ENCODE assay signal across 8 cellular contexts in the genomic region with DNA sequence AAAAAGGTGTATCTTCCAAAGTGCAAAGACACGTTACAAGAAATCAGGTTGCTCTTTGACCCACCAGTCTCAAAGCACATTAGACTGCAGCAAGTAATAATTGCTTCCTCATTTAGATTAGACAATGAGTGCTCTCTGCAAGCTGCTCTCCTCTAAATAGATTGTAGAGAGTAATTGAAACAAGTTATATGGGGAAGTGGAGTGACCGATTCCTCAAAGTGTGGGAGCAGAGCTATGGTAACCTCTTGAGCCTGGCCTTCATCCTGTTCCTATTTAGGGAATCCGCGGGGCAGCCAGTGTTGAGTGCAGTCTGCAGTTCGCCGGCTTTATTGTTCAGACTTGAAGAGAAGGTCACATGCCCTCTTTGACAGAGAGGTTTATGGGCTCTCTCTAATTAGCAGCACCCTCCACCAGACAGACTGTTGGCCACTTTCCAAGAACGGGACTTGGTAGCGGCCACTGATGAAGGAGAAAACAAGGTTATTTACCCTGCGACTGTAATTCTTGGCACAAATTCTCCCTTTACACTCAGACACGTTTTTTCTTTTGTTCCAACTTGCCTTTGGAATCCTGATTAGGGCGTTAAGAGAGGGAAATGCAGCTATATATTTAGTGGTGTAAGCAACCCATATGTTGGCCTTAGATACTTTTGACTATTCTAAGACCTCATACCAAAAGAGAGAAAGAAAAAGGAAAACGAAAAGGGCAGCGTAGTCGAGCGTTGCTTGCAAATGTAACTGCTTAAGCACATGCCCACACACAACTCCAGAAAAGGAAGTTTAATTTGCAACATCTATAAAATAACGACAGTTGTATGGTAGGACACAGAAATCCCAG.
DNase-seq lines count a peak whose midpoint lies in the region; ATAC-seq, FAIRE-seq and TF ChIP-seq lines count a peak whose summit lies in the region.

No MANE protein-coding gene starts in this region.

- H3F3A ChIP-seq in DOHH2 (ENCODE audit: control insufficient read depth, insufficient read depth): peaks cover 24% of the 10 kb centered on the region

- H3K9me2 ChIP-seq in DOHH2 (replicated peaks; ENCODE audit: control insufficient read depth, low read length): no peaks in the 10 kb centered on the region

- no peak for TF ChIP-seq EP300 in GM12878 (IDR thresholded peaks at IDR 0.05; ENCODE audit: borderline replicate concordance in 1 of 2, control insufficient read depth in 1 of 2, low read depth in 2 of 2, low read length in 2 of 2)

- H3K4me3 ChIP-seq in DOHH2 (ENCODE audit: low read length) (peak overlapping the region; percentile 77), GM12878 (peak overlapping the region; percentile 87)

- BruUV-seq in GM12878 (replicated peaks; lab: Mats Ljungman, UMichigan): no TSS peak

- intact Hi-C loops in GM12878 (cut with micrococcal nuclease; ENCODE audit: unreplicated experiment): loop anchor here (1.0 to 2.0 kb wide), 11 partner anchors 88 to 461 kb away; a partner anchor contains a TSS

- RAD21 ChIA-PET in GM12878 (lab: Charles Lee; ENCODE audit: unreplicated experiment): interaction anchor here (0.7 to 6.0 kb wide), 41 partner anchors 8 to 624 kb away, joined by 3 to 96 read pairs (median 4); a partner anchor contains a TSS

- H4K20me1 ChIP-seq in DOHH2 (ENCODE audit: control insufficient read depth, insufficient read depth, low read depth, low read length) (peaks cover 3% of the 10 kb centered on the region; the same call in 1 of the 2 replicates), GM12878 (ENCODE audit: control insufficient read depth, insufficient read depth) (no peaks in the 10 kb centered on the region)

- H3K36me3 ChIP-seq in DOHH2 (ENCODE audit: control insufficient read depth, low read length) (no peaks in the 10 kb centered on the region), GM12878 (ENCODE audit: control insufficient read depth in 2 of 2, insufficient read depth in 2 of 2, low read length in 1 of 2) (no peaks in the 10 kb centered on the region)

- TF ChIP-seq CTCF in DOHH2 (IDR thresholded peaks at IDR 0.05; ENCODE audit: low read depth, low read length, poor library complexity, severe bottlenecking) (no peak), GM12878 (IDR thresholded peaks at IDR 0.05 in 2 of 3, conservative IDR thresholded peaks at IDR 0.05 in 1 of 3; ENCODE audit: control insufficient read depth in 2 of 3, extremely low read depth in 1 of 3, insufficient read depth in 1 of 3, low read depth in 3 of 3, low read length in 3 of 3) (no peak)

- TF ChIP-seq POLR2A in GM12878 (IDR thresholded peaks at IDR 0.05; ENCODE audit: low read depth, low read length): peak; percentile 52

- H3K9me3 ChIP-seq in DOHH2 (ENCODE audit: control insufficient read depth, insufficient read depth, low read length): no peaks in the 10 kb centered on the region
- no peaks in the 10 kb centered on the region for H3K9me3 ChIP-seq in GM12878 (replicated peaks; ENCODE audit: control insufficient read depth, insufficient read depth, low read length)

- POLR2A ChIA-PET in GM12878 (lab: Charles Lee): interaction anchor here (0.6 to 2.2 kb wide), 14 partner anchors 79 to 538 kb away, joined by 3 to 8 read pairs (median 4); a partner anchor contains a TSS

- peaks cover 38% of the 10 kb centered on the region for H3K4me1 ChIP-seq in DOHH2 (ENCODE audit: control insufficient read depth, low read length)
- H3K4me1 ChIP-seq in GM12878 (ENCODE audit: control insufficient read depth, insufficient read depth, low read length): peaks cover 9% of the 10 kb centered on the region; the same call in 1 of the 2 replicates

- in situ Hi-C loops in GM12878 (cut with MboI): no loop called here

- H2AFZ ChIP-seq in GM12878 (ENCODE audit: control insufficient read depth, low read depth, low read length): peak overlapping the region; percentile 82

- WGBS in GM12878 (ENCODE audit: insufficient coverage, insufficient replicate concordance, low lambda C conversion rate, missing lambda C conversion rate): 1% methylated on average over 16 of the region's 16 CpGs

- no peaks in the 10 kb centered on the region for H3K79me2 ChIP-seq in DOHH2 (ENCODE audit: control insufficient read depth, low read length)
- H3K79me2 ChIP-seq in GM12878 (ENCODE audit: control insufficient read depth, insufficient read depth, low read length): no peaks in the 10 kb centered on the region

- CTCF ChIA-PET in GM12878 (lab: Yijun Ruan, JAX): interaction anchor here (0.5 to 9.3 kb wide), 46 partner anchors 9 to 483 kb away, joined by 3 to 188 read pairs (median 4); no protein-coding TSS in a partner anchor

- peak overlapping the region; percentile 92 for H3K27ac ChIP-seq in DOHH2 (ENCODE audit: low read depth, low read length)
- H3K27ac ChIP-seq in GM12878 (ENCODE audit: control insufficient read depth, insufficient read depth): peak overlapping the region; percentile 89

- DNase-seq in NCI-H82 treated with DMSO at 0.1 percent for 48 hours (lab: John Stamatoyannopoulos, UW; ENCODE audit: unreplicated experiment) (peak; percentile 84), GM12878 (ENCODE audit: low read depth, low spot score) (peak; percentile 72), hippocampal formation (lab: John Stamatoyannopoulos, UW) (peak; percentile 49 to 81), putamen (ENCODE audit: low spot score) (peak; percentile 80), NCI-H1930 (lab: John Stamatoyannopoulos, UW) (no peak)

- H3K27me3 ChIP-seq in DOHH2 (ENCODE audit: control insufficient read depth, low read length) (peaks cover 20% of the 10 kb centered on the region), GM12878 (replicated peaks in 1 of 2; ENCODE audit: control insufficient read depth in 2 of 2, insufficient read depth in 2 of 2, low read length in 1 of 2) (no peaks in the 10 kb centered on the region)

- ATAC-seq in GM21367 (IDR thresholded peaks at IDR 0.05; ENCODE audit: unreplicated experiment) (peak; percentile 34), HG03575 (IDR thresholded peaks at IDR 0.05; ENCODE audit: extremely low read depth, insufficient number of reproducible peaks, low FRiP score, unreplicated experiment) (peak; percentile 30), GM12878 (peak; percentile 59)

- H3K4me2 ChIP-seq in DOHH2 (ENCODE audit: low read length) (peak overlapping the region; percentile 98), GM12878 (ENCODE audit: control insufficient read depth, insufficient read depth) (peak overlapping the region; percentile 85)

- FAIRE-seq in GM12878 (lab: Jason Lieb, UNC): peak; percentile 84

- TF ChIP-seq RAD21 in GM12878 (IDR thresholded peaks at IDR 0.05; ENCODE audit: insufficient read depth, low read depth, low read length): no peak

- SMC1A ChIA-PET in GM12878 (lab: Charles Lee; ENCODE audit: uncharacterized antibody, unreplicated experiment): interaction anchor here (0.6 to 6.4 kb wide), 67 partner anchors 9 to 1101 kb away, joined by 3 to 107 read pairs (median 4); a partner anchor contains a TSS

- H3K9ac ChIP-seq in GM12878 (ENCODE audit: control insufficient read depth, insufficient read depth, low read length): peak overlapping the region; percentile 80

TF ChIP-seq in GM12878, 131 proteins besides CTCF, POLR2A, EP300 and RAD21 (continues in another document):
- TF ChIP-seq CBX5 (IDR thresholded peaks at IDR 0.05; ENCODE audit: low read depth) (0 out of 2 replicates have a peak, but pooled peaks have one; percentile 62), POLR2AphosphoS5 (IDR thresholded peaks at IDR 0.05; ENCODE audit: low read length) (no peak), RCOR1 (conservative IDR thresholded peaks at IDR 0.05; ENCODE audit: low read depth, low read length) (no peak), MTA3 (IDR thresholded peaks at IDR 0.05; ENCODE audit: borderline replicate concordance, low read length) (0 out of 2 replicates have a peak, but pooled peaks have one; percentile 89), ATF7 (IDR thresholded peaks at IDR 0.05; ENCODE audit: low read depth) (no peak), JUND (IDR thresholded peaks at IDR 0.05; ENCODE audit: low read depth, low read length) (no peak), BCL11A (IDR thresholded peaks at IDR 0.05; ENCODE audit: low read depth, low read length) (peak; percentile 29; the same call in 1 of the 2 replicates), EED (IDR thresholded peaks at IDR 0.05; ENCODE audit: low read depth) (peak; percentile 64), SRF (IDR thresholded peaks at IDR 0.05; ENCODE audit: low read depth in 2 of 2, low read length in 2 of 2) (peak in 1 of 2 experiments; percentile 76; a peak in 2 of 4 replicates), MXI1 (IDR thresholded peaks at IDR 0.05; ENCODE audit: low read depth, low read length) (peak; percentile 72; the same call in 1 of the 2 replicates), SIN3A (IDR thresholded peaks at IDR 0.05; ENCODE audit: low read depth, low read length) (0 out of 2 replicates have a peak, but pooled peaks have one; percentile 44)
- TF ChIP-seq, protein P1, sequence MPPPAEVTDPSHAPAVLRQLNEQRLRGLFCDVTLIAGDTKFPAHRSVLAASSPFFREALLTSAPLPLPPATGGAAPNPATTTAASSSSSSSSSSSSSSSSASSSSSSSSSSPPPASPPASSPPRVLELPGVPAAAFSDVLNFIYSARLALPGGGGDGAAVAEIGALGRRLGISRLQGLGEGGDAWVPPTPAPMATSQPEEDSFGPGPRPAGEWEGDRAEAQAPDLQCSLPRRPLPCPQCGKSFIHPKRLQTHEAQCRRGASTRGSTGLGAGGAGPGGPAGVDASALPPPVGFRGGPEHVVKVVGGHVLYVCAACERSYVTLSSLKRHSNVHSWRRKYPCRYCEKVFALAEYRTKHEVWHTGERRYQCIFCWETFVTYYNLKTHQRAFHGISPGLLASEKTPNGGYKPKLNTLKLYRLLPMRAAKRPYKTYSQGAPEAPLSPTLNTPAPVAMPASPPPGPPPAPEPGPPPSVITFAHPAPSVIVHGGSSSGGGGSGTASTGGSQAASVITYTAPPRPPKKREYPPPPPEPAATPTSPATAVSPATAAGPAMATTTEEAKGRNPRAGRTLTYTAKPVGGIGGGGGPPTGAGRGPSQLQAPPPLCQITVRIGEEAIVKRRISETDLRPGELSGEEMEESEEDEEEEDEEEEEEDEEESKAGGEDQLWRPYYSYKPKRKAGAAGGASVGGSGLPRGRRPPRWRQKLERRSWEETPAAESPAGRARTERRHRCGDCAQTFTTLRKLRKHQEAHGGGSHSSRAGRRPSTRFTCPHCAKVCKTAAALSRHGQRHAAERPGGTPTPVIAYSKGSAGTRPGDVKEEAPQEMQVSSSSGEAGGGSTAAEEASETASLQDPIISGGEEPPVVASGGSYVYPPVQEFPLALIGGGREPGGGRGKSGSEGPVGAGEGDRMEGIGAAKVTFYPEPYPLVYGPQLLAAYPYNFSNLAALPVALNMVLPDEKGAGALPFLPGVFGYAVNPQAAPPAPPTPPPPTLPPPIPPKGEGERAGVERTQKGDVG (CRISPR knock-in tag; IDR thresholded peaks at IDR 0.05): no peak

Comparison
In these comparisons a context has a peak if more than half of its experiments do, and no peak if none do; other contexts are left out.
1. DNase-seq: peak in NCI-H82 treated with DMSO at 0.1 percent for 48 hours (single experiment), GM12878 (single experiment), hippocampal formation (2 of 2) and putamen (single experiment); none in NCI-H1930 (0 of 2).
2. Peak in every context shown above with its lines, with median percentiles within 50 percentile points of each other: ATAC-seq.